In the genomic region with DNA sequence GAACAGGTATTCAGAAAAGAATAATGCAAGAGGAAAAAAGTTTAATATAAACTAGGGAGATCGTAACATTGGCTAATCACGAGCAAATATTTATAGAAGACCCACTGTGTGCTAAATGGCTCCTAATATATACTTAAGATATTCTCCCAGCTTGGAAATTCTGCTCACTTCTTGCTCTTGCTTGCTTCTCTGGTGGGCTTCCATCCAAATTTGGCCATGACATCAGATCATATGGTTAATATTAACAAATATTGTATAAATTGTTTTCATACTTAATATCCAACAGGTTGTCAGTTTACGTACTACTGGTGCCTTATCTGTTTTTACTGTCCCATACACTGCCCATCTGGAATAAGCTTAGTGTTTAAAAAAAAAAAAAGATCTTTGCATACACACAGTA, we compare ENCODE assay signal across 8 cellular contexts. TPM values are rescaled to one million over a fixed set of nuclear protein-coding genes. Genes with fewer than 3 reads are reported as not detected.
DNase-seq lines count a peak whose midpoint lies in the region; ATAC-seq and TF ChIP-seq lines count a peak whose summit lies in the region.

No MANE protein-coding gene starts in this region.

- TF ChIP-seq CTCF in BE2C (IDR thresholded peaks at IDR 0.05; ENCODE audit: low read depth, low read length), result no peak
- TF ChIP-seq CTCF in LNCaP clone FGC (IDR thresholded peaks at IDR 0.05; ENCODE audit: control insufficient read depth, extremely low read depth, insufficient read depth), result no peak
- TF ChIP-seq CTCF in coronary artery (IDR thresholded peaks at IDR 0.05), result no peak
- no peak for TF ChIP-seq CTCF in GM13977 (IDR thresholded peaks at IDR 0.05; ENCODE audit: extremely low read depth, insufficient read depth, missing control alignments)

- ATAC-seq in natural killer cell treated with Interleukin-12 subunit alpha and Interleukin-12 subunit beta and Interleukin-15 and Interleukin-18, amount 100 ng/mL, for 72 hours, result no peak

- no peaks in the 10 kb centered on the region; the same call in 1 of the 2 replicates for H3K4me1 ChIP-seq in BE2C

- H3K36me3 ChIP-seq in BE2C, result peaks cover 24% of the 10 kb centered on the region

- no peaks in the 10 kb centered on the region for H3K27me3 Mint-ChIP-seq in natural killer cell treated with Interleukin-12 subunit alpha and Interleukin-12 subunit beta and Interleukin-15 and Interleukin-18, amount 100 ng/mL, for 72 hours

- no peaks in the 10 kb centered on the region for H3K27me3 ChIP-seq in BE2C

- peak overlapping the region; percentile 96 for H3K4me3 Mint-ChIP-seq in natural killer cell treated with Interleukin-12 subunit alpha and Interleukin-12 subunit beta and Interleukin-15 and Interleukin-18, amount 100 ng/mL, for 72 hours

- H3K27ac ChIP-seq in coronary artery, result peak overlapping the region; percentile 96 to 98

- H3K36me3 Mint-ChIP-seq in natural killer cell treated with Interleukin-12 subunit alpha and Interleukin-12 subunit beta and Interleukin-15 and Interleukin-18, amount 100 ng/mL, for 72 hours, result peaks cover 22% of the 10 kb centered on the region

- peak overlapping the region; percentile 88 to 99 for H3K27ac Mint-ChIP-seq in natural killer cell treated with Interleukin-12 subunit alpha and Interleukin-12 subunit beta and Interleukin-15 and Interleukin-18, amount 100 ng/mL, for 72 hours

- in situ Hi-C loops in GM13977 (cut with MboI; ENCODE audit: low pct_unique_long_range_greater_than_20kb, low sequenced_read_pairs, unreplicated experiment), result no loop called here

- H3K4me1 Mint-ChIP-seq in natural killer cell treated with Interleukin-12 subunit alpha and Interleukin-12 subunit beta and Interleukin-15 and Interleukin-18, amount 100 ng/mL, for 72 hours (ENCODE audit: low read depth in 2 of 2), result peaks cover 40 to 56% of the 10 kb centered on the region in 2 donors

- DNase-seq in BE2C (no peak), LNCaP clone FGC (ENCODE audit: low read depth) (no peak), coronary artery (ENCODE audit: low spot score) (no peak), GM13977 (ENCODE audit: low spot score) (no peak), T1000 (lab: John Stamatoyannopoulos, UW) (no peak), NCI-H146 treated with DMSO at 0.1 percent for 48 hours (lab: John Stamatoyannopoulos, UW; ENCODE audit: unreplicated experiment) (no peak), amygdala (lab: John Stamatoyannopoulos, UW) (no peak)
- no peak for DNase-seq in natural killer cell treated with Interleukin-12 subunit alpha and Interleukin-12 subunit beta and Interleukin-15 and Interleukin-18, amount 100 ng/mL, for 72 hours (ENCODE audit: low spot score)

- H3K4me3 ChIP-seq in BE2C (ENCODE audit: low read depth, low read length) (peak overlapping the region; percentile 97), LNCaP clone FGC (ENCODE audit: low read depth, low read length) (peak overlapping the region; percentile 61), coronary artery (peak overlapping the region; percentile 81)

- no peaks in the 10 kb centered on the region for H3K9me3 ChIP-seq in BE2C

- no peaks in the 10 kb centered on the region for H3K9me3 Mint-ChIP-seq in natural killer cell treated with Interleukin-12 subunit alpha and Interleukin-12 subunit beta and Interleukin-15 and Interleukin-18, amount 100 ng/mL, for 72 hours

RNA-seq across cellular contexts. Expression of gene COX20, which starts 1.1 kb away (rescaled TPM):
- polyA plus RNA-seq in BE2C (2012; ENCODE audit: insufficient read depth, insufficient read length, low read depth), result 43.4 TPM
- 10 to 100 TPM; 21.3 to 31.4 TPM for total RNA-seq in natural killer cell treated with Interleukin-12 subunit alpha and Interleukin-12 subunit beta and Interleukin-15 and Interleukin-18, amount 100 ng/mL, for 72 hours

RNA-seq across cellular contexts. Expression of gene HNRNPU, which starts 27.7 kb away (rescaled TPM):
- 256 TPM for polyA plus RNA-seq in BE2C (2012; ENCODE audit: insufficient read depth, insufficient read length, low read depth)
- total RNA-seq in natural killer cell treated with Interleukin-12 subunit alpha and Interleukin-12 subunit beta and Interleukin-15 and Interleukin-18, amount 100 ng/mL, for 72 hours, result 100 to 1,000 TPM; 403 to 475 TPM
